In genomic region chr15:78536134-78536533, GRCh38 we compare ENCODE assay signal across 26 cellular contexts. TPM values are rescaled to one million over a fixed set of nuclear protein-coding genes. Genes with fewer than 3 reads are reported as not detected.
DNase-seq lines count a peak whose midpoint lies in the region; ATAC-seq and TF ChIP-seq lines count a peak whose summit lies in the region.
"Had no signal": no experiment of that assay in that cellular context is flagged by ENCODE, and none has a peak within 500 bp of the region (broad histone marks: within the 10 kb centered on the region; RNA-seq: fewer than 3 reads in every experiment).

No MANE protein-coding gene starts in this region.

- H3K36me3 Mint-ChIP-seq in T-helper 17 cell (ENCODE audit: low read depth): no peaks in the 10 kb centered on the region

- no peak overlapping the region for H3K27ac Mint-ChIP-seq in T-helper 17 cell
- H3K27ac Mint-ChIP-seq: CD4-positive, CD25-positive, alpha-beta regulatory T cell had no signal

- H2AFZ ChIP-seq in MM.1S (ENCODE audit: low read length): no peak overlapping the region

- H3K9me2 ChIP-seq in MM.1S (replicated peaks; ENCODE audit: insufficient read depth, low read length): no peaks in the 10 kb centered on the region

- H3K9me3 ChIP-seq in HEK293 (ENCODE audit: control insufficient read depth, insufficient read depth, low read depth, low read length) (no peaks in the 10 kb centered on the region), MM.1S (replicated peaks; ENCODE audit: insufficient read depth, low read length) (no peaks in the 10 kb centered on the region), T-helper 17 cell (ENCODE audit: control insufficient read depth, low read length, poor library complexity, severe bottlenecking) (no peaks in the 10 kb centered on the region)
- H3K9me3 ChIP-seq: neutrophil, suprapubic skin had no signal

- no peak for TF ChIP-seq CTCF in HEK293 (tag by site-specific recombination; IDR thresholded peaks at IDR 0.05)
- TF ChIP-seq CTCF in MM.1S (IDR thresholded peaks at IDR 0.05; ENCODE audit: low read length): no peak
- TF ChIP-seq CTCF in astrocyte of the spinal cord (IDR thresholded peaks at IDR 0.05; ENCODE audit: low read depth, low read length): no peak

- H3K27ac ChIP-seq in HEK293 (ENCODE audit: extremely low read depth, low read depth, low read length) (no peak overlapping the region), MM.1S (ENCODE audit: low read length) (no peak overlapping the region)
- H3K27ac ChIP-seq: dorsolateral prefrontal cortex, epithelial cell of prostate, neutrophil, RWPE1, skin epidermis, suprapubic skin had no signal

- H3K36me3 ChIP-seq in HEK293 (ENCODE audit: control insufficient read depth in 2 of 2, insufficient read depth in 1 of 2, low read length in 2 of 2) (peaks cover 0 to 3% of the 10 kb centered on the region in 2 experiments; a peak in 1 of 3 replicates), MM.1S (replicated peaks; ENCODE audit: insufficient read depth, low read length) (no peaks in the 10 kb centered on the region)
- H3K36me3 ChIP-seq: neutrophil had no signal

- peaks cover 10% of the 10 kb centered on the region for H3K79me2 ChIP-seq in MM.1S (ENCODE audit: low read length)

- in situ Hi-C loops in astrocyte of the spinal cord (cut with HindIII; ENCODE audit: low sequenced_read_pairs) (no loop called here), G401 (cut with HindIII; ENCODE audit: low sequenced_read_pairs) (no loop called here)

- peaks cover 21% of the 10 kb centered on the region for H3F3A ChIP-seq in MM.1S (ENCODE audit: insufficient read depth, low read length)

- H3K27me3 Mint-ChIP-seq in T-helper 17 cell: no peaks in the 10 kb centered on the region

- no peaks in the 10 kb centered on the region for H3K4me1 ChIP-seq in HEK293 (ENCODE audit: control insufficient read depth, insufficient read depth, low read length)
- H3K4me1 ChIP-seq in MM.1S (ENCODE audit: low read length): peaks cover 9% of the 10 kb centered on the region

- no peak overlapping the region for H3K4me2 ChIP-seq in MM.1S (ENCODE audit: low read depth, low read length)

- ATAC-seq in T-helper 17 cell: no peak
- ATAC-seq: activated T-cell treated with anti-CD3 and anti-CD28 coated beads, Interleukin-2, amount 50 U/mL, for 4 hours; SK-N-SH treated with all-trans-retinoic acid at 6 μM for 48 hours had no signal

- H3K4me3 ChIP-seq in HEK293 (ENCODE audit: low read depth, low read length): no peak overlapping the region
- H3K4me3 ChIP-seq in MM.1S (ENCODE audit: low read length): no peak overlapping the region
- no peak overlapping the region for H3K4me3 ChIP-seq in astrocyte of the spinal cord (ENCODE audit: low read depth, low read length)
- H3K4me3 ChIP-seq: dorsolateral prefrontal cortex, lung, skin epidermis, suprapubic skin had no signal

- no peaks in the 10 kb centered on the region for H3K27me3 ChIP-seq in MM.1S (replicated peaks; ENCODE audit: insufficient read depth, low read length)
- H3K27me3 ChIP-seq: dorsolateral prefrontal cortex, neutrophil, suprapubic skin had no signal

- DNase-seq in MM.1S (peak; percentile 20), astrocyte of the spinal cord (ENCODE audit: low read depth, low spot score) (peak; percentile 7), glomerular visceral epithelial cell (ENCODE audit: extremely low spot score) (peak; percentile 13), NCI-H2107 treated with DMSO at 0.1 percent for 48 hours (lab: John Stamatoyannopoulos, UW; ENCODE audit: unreplicated experiment) (no peak), G401 (ENCODE audit: low spot score) (no peak), T-helper 17 cell (no peak)
- DNase-seq: activated CD4-positive, CD25-positive, alpha-beta regulatory T cell treated with anti-CD3 and anti-CD28 coated beads, Interleukin-2, amount 50 U/mL, for 72 hours; activated naive CD4-positive, alpha-beta T cell treated with Interleukin-2 at 50 U/mL for 16 hours; activated T-cell treated with anti-CD3 and anti-CD28 coated beads, Interleukin-2, amount 50 U/mL, for 4 hours; amygdala; CD4-positive, CD25-positive, alpha-beta regulatory T cell; central memory CD4-positive, alpha-beta T cell; DMS 273 treated with DMSO at 0.1 percent for 48 hours; dorsolateral prefrontal cortex; NCI-H1417; NCI-H524; stimulated activated CD4-positive, alpha-beta T cell treated with anti-CD3 and anti-CD28 coated beads, Interleukin-1b, Interleukin-23, amount 100 ng/mL, for 48 hours; T1000 had no signal

- CTCF ChIA-PET in HEK293 (lab: Yijun Ruan, JAX): interaction anchor here (0.7 kb wide), 1 partner anchor 84 kb away, joined by 3 read pairs; no protein-coding TSS in a partner anchor

- peaks cover 13% of the 10 kb centered on the region for H3K4me1 Mint-ChIP-seq in T-helper 17 cell

- POLR2A ChIA-PET in HEK293 (lab: Yijun Ruan, JAX): interaction anchor here (1.3 kb wide), 1 partner anchor 29 kb away, joined by 5 read pairs; the partner anchor contains the start of gene CHRNA5

- H3K9ac ChIP-seq in MM.1S (ENCODE audit: low read length): no peak overlapping the region

- H4K20me1 ChIP-seq in MM.1S (ENCODE audit: insufficient read depth, low read length): no peaks in the 10 kb centered on the region

- no peak overlapping the region for H3K4me3 Mint-ChIP-seq in T-helper 17 cell
- H3K4me3 Mint-ChIP-seq: activated T-cell treated with anti-CD3 and anti-CD28 coated beads, Interleukin-2, amount 50 U/mL, for 4 hours; CD4-positive, CD25-positive, alpha-beta regulatory T cell had no signal

TF ChIP-seq in HEK293, 187 proteins besides CTCF, POLR2A, EP300 and RAD21 (continues in another document):
- TF ChIP-seq ZNF155 (tag by site-specific recombination; IDR thresholded peaks at IDR 0.05) (0 out of 2 replicates have a peak, but pooled peaks have one; percentile 49), ZNF24 (tag by site-specific recombination; IDR thresholded peaks at IDR 0.05) (no peak), ZNF629 (tag by site-specific recombination; IDR thresholded peaks at IDR 0.05) (no peak), KLF16 (tag by site-specific recombination; IDR thresholded peaks at IDR 0.05) (no peak), ZNF26 (tag by site-specific recombination; IDR thresholded peaks at IDR 0.05) (no peak), ZNF785 (tag by site-specific recombination; IDR thresholded peaks at IDR 0.05) (peak; percentile 83; the same call in 1 of the 2 replicates), ZNF473 (tag by site-specific recombination; IDR thresholded peaks at IDR 0.05) (peak; percentile 96), YY2 (tag by site-specific recombination; IDR thresholded peaks at IDR 0.05) (0 out of 2 replicates have a peak, but pooled peaks have one; percentile 36), ZNF366 (tag by site-specific recombination; conservative IDR thresholded peaks at IDR 0.05) (0 out of 2 replicates have a peak, but pooled peaks have one; percentile 12), ZNF660 (tag by site-specific recombination; IDR thresholded peaks at IDR 0.05) (peak; percentile 29; the same call in 1 of the 2 replicates), ZNF692 (tag by site-specific recombination; IDR thresholded peaks at IDR 0.05) (peak; percentile 94), ZNF157 (tag by site-specific recombination; IDR thresholded peaks at IDR 0.05) (no peak), ZNF416 (tag by site-specific recombination; IDR thresholded peaks at IDR 0.05) (peak; percentile 80; the same call in 1 of the 2 replicates), GLIS2 (tag by site-specific recombination; IDR thresholded peaks at IDR 0.05) (no peak), ZFP69B (tag by site-specific recombination; IDR thresholded peaks at IDR 0.05) (peak; percentile 59), ZBTB21 (tag by site-specific recombination; IDR thresholded peaks at IDR 0.05) (peak; percentile 67), ZFP37 (tag by site-specific recombination; IDR thresholded peaks at IDR 0.05) (0 out of 2 replicates have a peak, but pooled peaks have one; percentile 40), ZNF37A (tag by site-specific recombination; IDR thresholded peaks at IDR 0.05) (no peak)

RNA-seq across cellular contexts. Expression of gene PSMA4, which starts 4.1 kb away (rescaled TPM):
- 481 and 600 TPM in 2 replicates for total RNA-seq in G401 (2014; rRNA removed; shearing (Covaris generic))
- total RNA-seq in T-helper 17 cell: 10 to 100 TPM; 66.6 to 72.8 TPM

RNA-seq across cellular contexts. Expression of gene HYKK, which starts 28.8 kb away (rescaled TPM):
- 5.3 and 13.9 TPM in 2 replicates for total RNA-seq in G401 (2014; rRNA removed; shearing (Covaris generic))
- 1 to 10 TPM; 1.1 to 2.0 TPM for total RNA-seq in T-helper 17 cell

RNA-seq across cellular contexts. Expression of gene CHRNA5, which starts 29.2 kb away (rescaled TPM):
- total RNA-seq in G401 (2014; rRNA removed; shearing (Covaris generic)): 16.4 and 33.6 TPM in 2 replicates
- under 1 TPM; 0.39 to 0.65 TPM for total RNA-seq in T-helper 17 cell

Comparison
In these comparisons a context has a peak if more than half of its experiments do, and no peak if none do; other contexts are left out.
1. DNase-seq: peak in MM.1S (single experiment), astrocyte of the spinal cord (single experiment) and glomerular visceral epithelial cell (single experiment); none in NCI-H2107 treated with DMSO at 0.1 percent for 48 hours (single experiment), G401 (single experiment) and T-helper 17 cell (0 of 3).
2. RNA of gene CHRNA5, which starts 29.2 kb away (total RNA-seq): 16.4 to 33.6 TPM in G401; 0.39 to 0.65 TPM in T-helper 17 cell; every median in the first group is over 10 times any median in the second.